ENCODE assay signal across 9 cellular contexts in genomic region chr6:13526718-13527668, GRCh38. TPM values are rescaled to one million over a fixed set of nuclear protein-coding genes. Genes with fewer than 3 reads are reported as not detected.
DNase-seq lines count a peak whose midpoint lies in the region; ATAC-seq and TF ChIP-seq lines count a peak whose summit lies in the region.
"Had no signal": no experiment of that assay in that cellular context is flagged by ENCODE, and none has a peak within 500 bp of the region (broad histone marks: within the 10 kb centered on the region; RNA-seq: fewer than 3 reads in every experiment).

No MANE protein-coding gene starts in this region.

- H3K9me3 ChIP-seq in esophagus squamous epithelium, result no peaks in the 10 kb centered on the region
- H3K9me3 ChIP-seq: SJSA1 had no signal

- H3K27ac ChIP-seq in esophagus squamous epithelium, result peak overlapping the region; percentile 61 to 85 (median 70)
- H3K27ac ChIP-seq: SJSA1 had no signal

- no peaks in the 10 kb centered on the region for H3K27me3 Mint-ChIP-seq in stimulated activated naive CD8-positive, alpha-beta T cell treated with anti-CD3 and anti-CD28 coated beads, Interleukin-15, Interleukin-2, amounts not matched to agents 100 ng/mL and 50 ng/mL, for 24 hours

- H3K36me3 ChIP-seq in esophagus squamous epithelium, result no peaks in the 10 kb centered on the region
- H3K36me3 ChIP-seq: SJSA1 had no signal

- peaks cover 0 to 26% (median 20%) of the 10 kb centered on the region in 3 donors for H3K4me1 ChIP-seq in esophagus squamous epithelium
- H3K4me1 ChIP-seq: SJSA1 had no signal

- peak; percentile 83 for ATAC-seq in GM21529 (IDR thresholded peaks at IDR 0.05; ENCODE audit: unreplicated experiment)

- H3K4me3 ChIP-seq in esophagus squamous epithelium, result no peak overlapping the region
- H3K4me3 ChIP-seq: SJSA1 had no signal

- no peaks in the 10 kb centered on the region for H3K27me3 ChIP-seq in esophagus squamous epithelium
- H3K27me3 ChIP-seq: SJSA1 had no signal

- intact Hi-C loops in esophagus squamous epithelium (cut with DNase I), result no loop called here

- no peak overlapping the region for H3K4me3 Mint-ChIP-seq in stimulated activated naive CD8-positive, alpha-beta T cell treated with anti-CD3 and anti-CD28 coated beads, Interleukin-15, Interleukin-2, amounts not matched to agents 100 ng/mL and 50 ng/mL, for 24 hours

- TF ChIP-seq CTCF in GM10266 (IDR thresholded peaks at IDR 0.05; ENCODE audit: control insufficient read depth, insufficient read depth, low read depth, missing control alignments) (no peak), esophagus squamous epithelium (IDR thresholded peaks at IDR 0.05) (no peak)

- no peaks in the 10 kb centered on the region for H3K9me3 Mint-ChIP-seq in stimulated activated naive CD8-positive, alpha-beta T cell treated with anti-CD3 and anti-CD28 coated beads, Interleukin-15, Interleukin-2, amounts not matched to agents 100 ng/mL and 50 ng/mL, for 24 hours

- TF ChIP-seq POLR2A in esophagus squamous epithelium (IDR thresholded peaks at IDR 0.05), result no peak

- peak; percentile 47 for DNase-seq in GM10266 (ENCODE audit: extremely low spot score)
- peak; percentile 37 for DNase-seq in KG1 (lab: John Stamatoyannopoulos, UW)
- DNase-seq in SIG-M5 (lab: John Stamatoyannopoulos, UW), result peak; percentile 74
- DNase-seq in esophagus squamous epithelium (lab: John Stamatoyannopoulos, UW), result no peak
- DNase-seq in SK-N-DZ (ENCODE audit: low spot score), result no peak
- no peak for DNase-seq in GM19238 (ENCODE audit: insufficient read length, low spot score)

- H3K4me1 Mint-ChIP-seq in stimulated activated naive CD8-positive, alpha-beta T cell treated with anti-CD3 and anti-CD28 coated beads, Interleukin-15, Interleukin-2, amounts not matched to agents 100 ng/mL and 50 ng/mL, for 24 hours (ENCODE audit: low read depth), result peaks cover 22% of the 10 kb centered on the region

- 49 to 74% methylated on average over 13 to 14 of the region's 17 CpGs for WGBS in esophagus squamous epithelium, 2 donors

- peak overlapping the region; percentile 77 for H3K27ac Mint-ChIP-seq in stimulated activated naive CD8-positive, alpha-beta T cell treated with anti-CD3 and anti-CD28 coated beads, Interleukin-15, Interleukin-2, amounts not matched to agents 100 ng/mL and 50 ng/mL, for 24 hours

- H3K36me3 Mint-ChIP-seq in stimulated activated naive CD8-positive, alpha-beta T cell treated with anti-CD3 and anti-CD28 coated beads, Interleukin-15, Interleukin-2, amounts not matched to agents 100 ng/mL and 50 ng/mL, for 24 hours (ENCODE audit: low read depth), result no peaks in the 10 kb centered on the region

RNA-seq across cellular contexts. Expression of gene GFOD1, which starts 39.6 kb away (rescaled TPM):
- total RNA-seq in esophagus squamous epithelium, result 10 to 100 TPM; 16.1 to 30.7 (median 22.9) TPM
- 4.0 and 7.0 TPM in 2 replicates for polyA plus RNA-seq in SK-N-DZ (2014; cell fraction: cytosol; rRNA removed)
- polyA plus RNA-seq in SK-N-DZ (2014; cell fraction: nucleus; rRNA removed), result 3.7 and 7.7 TPM in 2 replicates

RNA-seq across cellular contexts. Expression of gene SIRT5, which starts 47.4 kb away (rescaled TPM):
- 10 to 100 TPM in 1 of 4 donors, 1 to 10 TPM in 3; 4.1 to 10.7 (median 5.6) TPM for total RNA-seq in esophagus squamous epithelium
- 8.1 and 13.1 TPM in 2 replicates for polyA plus RNA-seq in SK-N-DZ (2014; cell fraction: cytosol; rRNA removed)
- polyA plus RNA-seq in SK-N-DZ (2014; cell fraction: nucleus; rRNA removed), result 11.7 and 17.4 TPM in 2 replicates

Comparison
In these comparisons a context has a peak if more than half of its experiments do, and no peak if none do; other contexts are left out.
1. DNase-seq: peak in GM10266 (single experiment), KG1 (single experiment) and SIG-M5 (single experiment); none in esophagus squamous epithelium (single experiment), SK-N-DZ (single experiment) and GM19238 (single experiment).